ENCODE assay signal across 8 cellular contexts in the genomic region with DNA sequence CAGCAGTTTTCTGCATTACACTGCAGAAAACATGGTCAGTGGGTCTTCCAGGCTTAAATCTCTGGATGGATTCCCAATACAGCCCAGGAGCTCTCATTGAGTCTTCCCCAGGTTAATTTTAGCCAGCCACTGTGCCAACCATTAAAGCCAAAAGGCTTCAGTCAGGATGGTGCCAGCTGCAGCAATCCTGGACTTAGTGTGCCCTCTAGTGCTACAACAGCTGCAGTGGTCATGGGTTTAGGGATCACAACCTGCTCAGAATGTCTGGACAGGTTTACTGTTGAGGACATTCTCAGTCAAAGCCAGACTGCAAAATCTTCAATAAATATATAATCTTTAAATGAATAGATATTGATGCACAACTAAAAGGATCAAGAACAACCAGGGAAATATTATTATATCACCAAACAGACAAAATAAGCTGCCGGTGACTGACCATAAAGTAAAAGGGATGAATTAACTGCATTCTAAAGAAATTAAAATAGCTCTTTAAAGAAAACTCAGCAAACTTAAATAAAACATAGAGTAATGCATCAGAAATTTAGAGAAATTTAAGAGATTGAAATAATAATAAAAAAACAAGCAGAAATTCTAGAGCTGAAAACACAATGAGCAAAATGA.
DNase-seq lines count a peak whose midpoint lies in the region; ATAC-seq and TF ChIP-seq lines count a peak whose summit lies in the region.

No MANE protein-coding gene starts in this region.

- no peaks in the 10 kb centered on the region for H3K4me1 ChIP-seq in SK-N-SH (ENCODE audit: control insufficient read depth in 1 of 2, insufficient read depth in 2 of 2, low read depth in 1 of 2, low read length in 1 of 2)
- no peaks in the 10 kb centered on the region for H3K4me1 ChIP-seq in hepatocyte (ENCODE audit: insufficient read depth)
- H3K4me1 ChIP-seq in uterus, result no peaks in the 10 kb centered on the region

- TF ChIP-seq EP300 in SK-N-SH (IDR thresholded peaks at IDR 0.05; ENCODE audit: borderline replicate concordance in 1 of 2, low read depth in 1 of 2, low read length in 1 of 2), result no peak

- no peak overlapping the region for H3K9ac ChIP-seq in SK-N-SH

- no peaks in the 10 kb centered on the region for H3K27me3 ChIP-seq in SK-N-SH (ENCODE audit: insufficient read depth)
- no peaks in the 10 kb centered on the region for H3K27me3 ChIP-seq in hepatocyte
- no peaks in the 10 kb centered on the region for H3K27me3 ChIP-seq in uterus

- H3K4me2 ChIP-seq in SK-N-SH (no peak overlapping the region), hepatocyte (no peak overlapping the region)

- H2AFZ ChIP-seq in SK-N-SH (ENCODE audit: low read depth) (no peak overlapping the region), hepatocyte (no peak overlapping the region)

- ATAC-seq in GM21360 (IDR thresholded peaks at IDR 0.05; ENCODE audit: unreplicated experiment), result peak; percentile 91
- ATAC-seq in HG03378 (IDR thresholded peaks at IDR 0.05; ENCODE audit: unreplicated experiment), result no peak

- H3K9me2 ChIP-seq in SK-N-SH (no peaks in the 10 kb centered on the region), hepatocyte (replicated peaks; ENCODE audit: insufficient read depth) (no peaks in the 10 kb centered on the region)

- H4K20me1 ChIP-seq in SK-N-SH (ENCODE audit: insufficient read depth), result no peaks in the 10 kb centered on the region
- H4K20me1 ChIP-seq in hepatocyte (ENCODE audit: insufficient read depth, poor library complexity, severe bottlenecking), result no peaks in the 10 kb centered on the region

- H3K79me2 ChIP-seq in SK-N-SH (ENCODE audit: insufficient read depth) (no peaks in the 10 kb centered on the region), hepatocyte (no peaks in the 10 kb centered on the region)

- DNase-seq in Daoy (ENCODE audit: low read depth) (peak; percentile 49), KBM-7 (peak; percentile 32), SK-N-SH (peak; percentile 41), hepatocyte (ENCODE audit: low spot score) (peak; percentile 74), uterus (no peak)
- no peak for DNase-seq in stimulated activated CD4-positive, alpha-beta T cell treated with anti-CD3 and anti-CD28 coated beads, Interleukin-4, amount 100 ng/mL, for 4 hours

- H3K4me3 ChIP-seq in SK-N-SH (ENCODE audit: low read depth in 2 of 2, low read length in 1 of 2) (no peak overlapping the region; a peak in 1 of 4 replicates), hepatocyte (no peak overlapping the region), uterus (no peak overlapping the region)

- H3K36me3 ChIP-seq in SK-N-SH (replicated peaks in 1 of 2; ENCODE audit: control insufficient read depth in 1 of 2, insufficient read depth in 2 of 2, low read length in 1 of 2) (no peaks in the 10 kb centered on the region), hepatocyte (replicated peaks; ENCODE audit: insufficient read depth, low read depth) (no peaks in the 10 kb centered on the region), uterus (no peaks in the 10 kb centered on the region)

- H3F3A ChIP-seq in SK-N-SH (replicated peaks; ENCODE audit: insufficient read depth), result no peaks in the 10 kb centered on the region

- intact Hi-C loops in uterus (cut with DNase I; ENCODE audit: low total_unique reads), result no loop called here

- in situ Hi-C loops in KBM-7 (cut with MboI; ENCODE audit: low pct_unique_long_range_greater_than_20kb, low sequenced_read_pairs), result no loop called here

- CTCF ChIA-PET in SK-N-SH (lab: Yijun Ruan, JAX), result interaction anchor here (0.7 to 3.5 kb wide), 15 partner anchors 9 to 1977 kb away, joined by 3 to 32 read pairs (median 3); no protein-coding TSS in a partner anchor

- POLR2A ChIA-PET in SK-N-SH (lab: Yijun Ruan, JAX), result no interaction called here

- 68% methylated on average over 1 of the region's 1 CpG for WGBS in SK-N-SH (ENCODE audit: low lambda C conversion rate)
- 95% methylated on average over 1 of the region's 1 CpG for WGBS in hepatocyte (ENCODE audit: low lambda C conversion rate, missing lambda C conversion rate)

- no peak overlapping the region for H3K27ac ChIP-seq in SK-N-SH (ENCODE audit: low read depth in 2 of 2, low read length in 1 of 2)
- no peak overlapping the region for H3K27ac ChIP-seq in hepatocyte
- H3K27ac ChIP-seq in uterus, result no peak overlapping the region

- TF ChIP-seq RAD21 in SK-N-SH (IDR thresholded peaks at IDR 0.05; ENCODE audit: low read length), result peak; percentile 86

- peak; percentile 83 for TF ChIP-seq CTCF in SK-N-SH (IDR thresholded peaks at IDR 0.05)
- TF ChIP-seq CTCF in hepatocyte (IDR thresholded peaks at IDR 0.05; ENCODE audit: poor library complexity), result peak; percentile 80
- TF ChIP-seq CTCF in uterus (IDR thresholded peaks at IDR 0.05), result no peak

- H3K9me3 ChIP-seq in SK-N-SH (no peaks in the 10 kb centered on the region), hepatocyte (ENCODE audit: low read depth) (no peaks in the 10 kb centered on the region), uterus (no peaks in the 10 kb centered on the region)

- no peak for TF ChIP-seq POLR2A in uterus (IDR thresholded peaks at IDR 0.05)

TF ChIP-seq in SK-N-SH, 30 proteins besides CTCF, POLR2A, EP300 and RAD21:
- TF ChIP-seq, protein P1, sequence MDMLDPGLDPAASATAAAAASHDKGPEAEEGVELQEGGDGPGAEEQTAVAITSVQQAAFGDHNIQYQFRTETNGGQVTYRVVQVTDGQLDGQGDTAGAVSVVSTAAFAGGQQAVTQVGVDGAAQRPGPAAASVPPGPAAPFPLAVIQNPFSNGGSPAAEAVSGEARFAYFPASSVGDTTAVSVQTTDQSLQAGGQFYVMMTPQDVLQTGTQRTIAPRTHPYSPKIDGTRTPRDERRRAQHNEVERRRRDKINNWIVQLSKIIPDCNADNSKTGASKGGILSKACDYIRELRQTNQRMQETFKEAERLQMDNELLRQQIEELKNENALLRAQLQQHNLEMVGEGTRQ (IDR thresholded peaks at IDR 0.05; ENCODE audit: borderline replicate concordance, low read depth, low read length), result no peak
- TF ChIP-seq SMC3 (IDR thresholded peaks at IDR 0.05; ENCODE audit: low read depth, low read length), result peak; percentile 94
TF ChIP-seq in SK-N-SH: peak in this region for 1.

Comparison
In these comparisons a context has a peak if more than half of its experiments do, and no peak if none do; other contexts are left out.
1. DNase-seq: peak in Daoy (single experiment), KBM-7 (single experiment), SK-N-SH (single experiment) and hepatocyte (single experiment); none in uterus (0 of 2) and stimulated activated CD4-positive, alpha-beta T cell treated with anti-CD3 and anti-CD28 coated beads, Interleukin-4, amount 100 ng/mL, for 4 hours (0 of 2).
2. CTCF ChIP-seq: peak in SK-N-SH (single experiment) and hepatocyte (single experiment); none in uterus (0 of 4).